In the genomic region with DNA sequence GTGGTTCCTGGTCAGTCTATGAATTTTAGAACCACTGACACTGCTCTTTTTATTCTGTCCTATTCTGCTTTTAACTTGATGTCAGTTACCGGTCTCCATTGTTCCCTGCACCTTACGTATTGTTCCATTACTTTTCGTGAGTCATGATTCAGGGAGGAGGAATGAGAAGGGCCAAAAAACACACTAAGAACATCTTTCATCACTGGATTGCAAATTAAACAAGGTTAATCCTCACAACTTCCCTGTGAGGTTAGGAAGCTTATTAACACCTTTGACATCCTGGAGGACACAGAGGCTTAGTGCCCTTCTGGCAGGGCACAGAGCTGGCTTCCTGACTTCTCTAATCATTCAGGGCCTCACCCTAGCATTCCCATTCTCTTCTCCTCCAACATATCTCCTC, we compare ENCODE assay signal across 24 cellular contexts.
"Had no signal": no experiment of that assay in that cellular context is flagged by ENCODE, and none has a peak within 500 bp of the region (broad histone marks: within the 10 kb centered on the region; RNA-seq: fewer than 3 reads in every experiment).

No MANE protein-coding gene starts in this region.

- DNase-seq: activated CD4-positive, alpha-beta T cell treated with anti-CD3 and anti-CD28 coated beads for 4 hours; activated CD8-positive, alpha-beta memory T cell treated with anti-CD3 and anti-CD28 coated beads for 24 hours; activated naive CD4-positive, alpha-beta T cell treated with anti-CD3 and anti-CD28 coated beads for 36 hours; aorta; brain microvascular endothelial cell; central memory CD4-positive, alpha-beta T cell; dermis blood vessel endothelial cell; effector CD8-positive, alpha-beta T cell; glutamatergic neuron; hippocampal formation; kidney glomerular epithelial cell; left ventricle myocardium inferior; midbrain; ovary; psoas muscle; right cardiac atrium; stimulated activated CD4-positive, alpha-beta T cell treated with anti-CD3 and anti-CD28 coated beads, Interleukin-12 subunit alpha, Interleukin-12 subunit beta, amount 100 ng/mL, for 4 hours; stimulated activated CD4-positive, alpha-beta T cell treated with anti-CD3 and anti-CD28 coated beads, Interleukin-4, amount 100 ng/mL, for 4 hours; stomach; T-cell; T-helper 9 cell had no signal

- H3K4me3 Mint-ChIP-seq: activated naive CD4-positive, alpha-beta T cell treated with anti-CD3 and anti-CD28 coated beads for 36 hours; nephron; T-cell; WTC11 had no signal

- H3K4me1 Mint-ChIP-seq: nephron, WTC11 had no signal

- H3K27me3 Mint-ChIP-seq: T-cell had no signal

- H3K9me3 Mint-ChIP-seq: activated naive CD4-positive, alpha-beta T cell treated with anti-CD3 and anti-CD28 coated beads for 36 hours; nephron; T-cell; WTC11 had no signal

- H3K36me3 Mint-ChIP-seq: T-cell, WTC11 had no signal

- ATAC-seq: psoas muscle, right cardiac atrium, SK-N-SH treated with all-trans-retinoic acid at 6 μM for 48 hours, T-cell, WTC11 had no signal

- H3K27ac Mint-ChIP-seq: activated naive CD4-positive, alpha-beta T cell treated with anti-CD3 and anti-CD28 coated beads for 36 hours; nephron; T-cell; WTC11 had no signal
